In genomic region chr18:9293948-9294347, GRCh38 we compare ENCODE assay signal across 11 cellular contexts.
"Had no signal": no experiment of that assay in that cellular context is flagged by ENCODE, and none has a peak within 500 bp of the region (broad histone marks: within the 10 kb centered on the region; RNA-seq: fewer than 3 reads in every experiment).

No MANE protein-coding gene starts in this region.

- H3K36me3 ChIP-seq: HAP-1 had no signal

- ATAC-seq: GM23338, HCT116 had no signal

- H3K4me2 ChIP-seq: GM23338 had no signal

- H3K9ac ChIP-seq: GM23248 had no signal

- H2AFZ ChIP-seq: GM23248, GM23338 had no signal

- H3K4me3 ChIP-seq: GM23248, GM23338, HAP-1 had no signal

- FAIRE-seq: H1, H54 had no signal

- DNase-seq: GM23248, GOT3, H7, H9, HCEC 1CT, HFFc6 had no signal

- H3K27ac ChIP-seq: GM23248 had no signal

- H3K4me1 ChIP-seq: HAP-1 had no signal
